In the genomic region with DNA sequence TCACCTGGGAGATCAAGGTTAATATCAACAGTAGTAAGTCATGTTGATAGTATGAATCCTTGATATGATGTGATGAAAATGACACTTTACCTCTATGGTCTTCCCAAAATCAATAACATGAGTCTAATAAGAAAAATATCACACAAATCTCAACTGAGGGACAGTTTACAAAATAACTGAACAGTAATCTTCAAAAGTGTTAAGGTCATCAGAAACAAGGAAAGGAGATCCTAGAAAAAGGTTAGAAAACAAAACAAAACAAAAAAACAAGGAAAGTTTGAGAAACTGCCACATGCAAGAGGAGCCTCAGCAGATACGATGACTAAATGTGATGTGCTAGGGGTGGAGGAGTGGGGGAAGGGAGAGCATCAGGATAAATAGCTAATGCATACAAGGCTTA, we compare ENCODE assay signal across 7 cellular contexts.
"Had no signal": no experiment of that assay in that cellular context is flagged by ENCODE, and none has a peak within 500 bp of the region (broad histone marks: within the 10 kb centered on the region; RNA-seq: fewer than 3 reads in every experiment).

No MANE protein-coding gene starts in this region.

- DNase-seq: IMR-90, KBM-7, KG1 had no signal

- H3K27me3 Mint-ChIP-seq: IgD-negative memory B cell had no signal

- H3K9ac ChIP-seq: KMS-11 had no signal

- H3K27ac ChIP-seq: HL-60, KMS-11 had no signal

- H3K4me3 Mint-ChIP-seq: IgD-negative memory B cell had no signal

- H3K4me2 ChIP-seq: KMS-11 had no signal

- H3K27ac Mint-ChIP-seq: IgD-negative memory B cell had no signal

- FAIRE-seq: HTR-8/SVneo had no signal

- H3K4me1 Mint-ChIP-seq: IgD-negative memory B cell had no signal

- H3K9me3 Mint-ChIP-seq: IgD-negative memory B cell had no signal
